Comparison of ENCODE assay signal across 23 cellular contexts in the genomic region with DNA sequence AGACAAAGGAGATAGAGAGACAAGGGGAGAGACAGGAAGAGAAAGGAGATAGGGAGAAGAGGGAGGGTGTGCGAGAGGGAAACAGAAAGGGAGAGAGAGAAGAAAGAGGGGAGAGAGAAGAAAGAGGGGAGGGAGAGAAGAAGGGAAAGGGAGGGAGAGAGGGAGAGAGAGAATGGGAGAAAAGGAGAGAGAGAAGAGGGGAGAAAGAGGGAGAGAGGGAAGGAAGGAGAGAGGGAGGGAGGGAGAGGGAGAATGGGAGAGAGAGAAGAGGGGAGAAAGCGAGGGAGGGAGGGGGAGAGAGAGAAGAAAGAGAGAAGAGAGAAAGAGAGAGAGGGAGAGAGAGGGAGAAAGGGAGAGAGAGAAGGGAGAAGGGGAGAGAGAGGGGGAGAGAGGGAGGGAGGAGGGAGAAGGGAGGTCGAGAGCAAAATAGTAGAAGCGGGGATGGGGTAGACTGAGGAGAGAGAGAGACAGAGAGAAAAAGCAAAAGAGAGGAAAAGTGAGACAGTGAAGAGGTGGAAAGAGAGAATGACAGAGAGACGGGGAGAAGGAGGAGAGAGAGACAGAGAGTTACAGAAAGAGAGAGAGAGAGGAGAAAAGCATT.
DNase-seq lines count a peak whose midpoint lies in the region; ATAC-seq, FAIRE-seq and TF ChIP-seq lines count a peak whose summit lies in the region.
"Had no signal": no experiment of that assay in that cellular context is flagged by ENCODE, and none has a peak within 500 bp of the region (broad histone marks: within the 10 kb centered on the region; RNA-seq: fewer than 3 reads in every experiment).

No MANE protein-coding gene starts in this region.

- no peak for TF ChIP-seq POLR2A in H1 (IDR thresholded peaks at IDR 0.05; ENCODE audit: control extremely low read depth in 1 of 2, low read depth in 2 of 2, low read length in 2 of 2)

- FAIRE-seq in astrocyte (lab: Jason Lieb, UNC) (no peak), H1 (lab: Jason Lieb, UNC) (no peak)
- FAIRE-seq: A549, D721Med, G401.6, GM12891, GM19239 had no signal

- H3K4me1 Mint-ChIP-seq in stimulated activated naive CD8-positive, alpha-beta T cell treated with anti-CD3 and anti-CD28 coated beads, Interleukin-15, amount 100 ng/mL, for 72 hours, result peaks cover 11% of the 10 kb centered on the region
- H3K4me1 Mint-ChIP-seq in astrocyte (ENCODE audit: low read depth, unreplicated experiment), result no peaks in the 10 kb centered on the region

- H3K56ac ChIP-seq in H1 (replicated peaks; ENCODE audit: insufficient read length, low read depth, low read length), result no peak overlapping the region

- H4K20me1 ChIP-seq in astrocyte (ENCODE audit: insufficient read depth, low read length) (peaks cover 5% of the 10 kb centered on the region), H1 (replicated peaks in 1 of 2; ENCODE audit: control insufficient read depth in 1 of 2, insufficient read depth in 2 of 2, low read length in 2 of 2) (no peaks in the 10 kb centered on the region), osteoblast (ENCODE audit: insufficient read depth, low read length) (no peaks in the 10 kb centered on the region)

- H3K9ac ChIP-seq in astrocyte (ENCODE audit: low read length), result no peak overlapping the region
- no peak overlapping the region for H3K9ac ChIP-seq in H1 (replicated peaks in 1 of 4; ENCODE audit: extremely low read depth in 1 of 4, low read depth in 3 of 4, low read length in 3 of 4)
- H3K9ac ChIP-seq: BLaER1 treated with 17β-estradiol and CSF1 and Interleukin-3, amounts not matched to agents 10 nM and 100 nM had no signal

- H3K36me3 ChIP-seq in astrocyte (ENCODE audit: insufficient read depth, low read length) (no peaks in the 10 kb centered on the region), H1 (ENCODE audit: control insufficient read depth in 2 of 4, insufficient read depth in 4 of 4, low read length in 3 of 4) (peaks cover 0 to 20% (median 1%) of the 10 kb centered on the region in 4 experiments; a peak in 3 of 8 replicates), osteoblast (ENCODE audit: insufficient read depth, low read length) (no peaks in the 10 kb centered on the region), left lung (no peaks in the 10 kb centered on the region)

- no peak overlapping the region for H4K91ac ChIP-seq in H1 (replicated peaks; ENCODE audit: insufficient read length, low read length)

- no peak overlapping the region for H4K8ac ChIP-seq in H1 (ENCODE audit: extremely low read depth, insufficient read depth, low read length)

- peak; percentile 39 for ATAC-seq in stimulated activated naive CD8-positive, alpha-beta T cell treated with anti-CD3 and anti-CD28 coated beads, Interleukin-15, amount 100 ng/mL, for 72 hours
- no peak for ATAC-seq in stimulated activated naive CD8-positive, alpha-beta T cell treated with anti-CD3 and anti-CD28 coated beads, Interleukin-15, Interleukin-2, amounts not matched to agents 100 U/mL and 50 U/mL, for 24 hours
- ATAC-seq in HG02588 (IDR thresholded peaks at IDR 0.05; ENCODE audit: unreplicated experiment), result no peak
- ATAC-seq in left lung, result no peak
- ATAC-seq: CD8-positive, alpha-beta T cell had no signal

- H2AFZ ChIP-seq in astrocyte (ENCODE audit: low read depth, low read length) (no peak overlapping the region), H1 (ENCODE audit: low read length) (no peak overlapping the region), osteoblast (ENCODE audit: low read length) (no peak overlapping the region)

- H3K79me1 ChIP-seq in H1 (ENCODE audit: low read depth, low read length), result no peaks in the 10 kb centered on the region

- no peak overlapping the region for H2AK5ac ChIP-seq in H1 (ENCODE audit: low read depth, low read length)

- no peak overlapping the region for H2BK120ac ChIP-seq in H1 (replicated peaks; ENCODE audit: low read depth, low read length)

- H3K9me3 Mint-ChIP-seq in stimulated activated naive CD8-positive, alpha-beta T cell treated with anti-CD3 and anti-CD28 coated beads, Interleukin-15, amount 100 ng/mL, for 72 hours, result peaks cover 0 to 10% of the 10 kb centered on the region in 2 donors
- peaks cover 4% of the 10 kb centered on the region for H3K9me3 Mint-ChIP-seq in astrocyte (ENCODE audit: unreplicated experiment)
- H3K9me3 Mint-ChIP-seq: CD8-positive, alpha-beta T cell had no signal

- no peak overlapping the region for H2BK20ac ChIP-seq in H1 (ENCODE audit: low read length)

- peaks cover 25% of the 10 kb centered on the region for H3K36me3 Mint-ChIP-seq in astrocyte (ENCODE audit: low read depth, unreplicated experiment)

- H3K27ac ChIP-seq in astrocyte (ENCODE audit: low read depth, low read length) (no peak overlapping the region), H1 (ENCODE audit: low read depth, low read length) (no peak overlapping the region), osteoblast (ENCODE audit: low read depth, low read length) (no peak overlapping the region), left lung (no peak overlapping the region)
- H3K27ac ChIP-seq: 22Rv1; A549; BLaER1 treated with 17β-estradiol and CSF1 and Interleukin-3, amounts not matched to agents 10 nM and 100 nM; C4-2B had no signal

- no peaks in the 10 kb centered on the region for H3K27me3 ChIP-seq in astrocyte (ENCODE audit: insufficient read depth, low read length)
- H3K27me3 ChIP-seq in H1 (replicated peaks in 1 of 4; ENCODE audit: control insufficient read depth in 3 of 4, extremely low read depth in 1 of 4, insufficient read depth in 3 of 4, low read length in 3 of 4), result no peaks in the 10 kb centered on the region
- no peaks in the 10 kb centered on the region for H3K27me3 ChIP-seq in osteoblast (ENCODE audit: insufficient read depth, low read length)
- no peaks in the 10 kb centered on the region for H3K27me3 ChIP-seq in left lung
- H3K27me3 ChIP-seq: BLaER1 treated with 17β-estradiol and CSF1 and Interleukin-3, amounts not matched to agents 10 nM and 100 nM had no signal

- H2BK5ac ChIP-seq in H1 (ENCODE audit: low read depth, low read length), result no peak overlapping the region

- no peak overlapping the region for H3K4me3 Mint-ChIP-seq in stimulated activated naive CD8-positive, alpha-beta T cell treated with anti-CD3 and anti-CD28 coated beads, Interleukin-15, amount 100 ng/mL, for 72 hours
- peak overlapping the region; percentile 50 for H3K4me3 Mint-ChIP-seq in astrocyte (ENCODE audit: unreplicated experiment)
- H3K4me3 Mint-ChIP-seq: CD4-positive, alpha-beta T cell; CD8-positive, alpha-beta T cell had no signal

- H2BK15ac ChIP-seq in H1 (ENCODE audit: low read length), result no peak overlapping the region

- TF ChIP-seq CTCF in astrocyte (IDR thresholded peaks at IDR 0.05; ENCODE audit: insufficient read depth, low read depth, low read length), result no peak
- TF ChIP-seq CTCF in H1 (IDR thresholded peaks at IDR 0.05; ENCODE audit: control extremely low read depth in 1 of 3, insufficient read depth in 1 of 3, low read depth in 1 of 3, low read length in 3 of 3), result no peak
- no peak for TF ChIP-seq CTCF in osteoblast (IDR thresholded peaks at IDR 0.05; ENCODE audit: extremely low read depth, low read depth, low read length)
- TF ChIP-seq CTCF in left lung (IDR thresholded peaks at IDR 0.05), result no peak

- no peaks in the 10 kb centered on the region; the same call in 1 of the 2 replicates for H3K23me2 ChIP-seq in H1 (ENCODE audit: low read depth, low read length)

- H3K9me3 ChIP-seq in astrocyte (ENCODE audit: insufficient read depth, low read depth, low read length) (no peaks in the 10 kb centered on the region), H1 (ENCODE audit: insufficient read depth in 2 of 2, low read depth in 1 of 2, low read length in 1 of 2) (peaks cover 13 to 16% of the 10 kb centered on the region in 2 experiments), osteoblast (ENCODE audit: low read depth, low read length) (no peaks in the 10 kb centered on the region), left lung (no peaks in the 10 kb centered on the region)

- H3K27me3 Mint-ChIP-seq in stimulated activated naive CD8-positive, alpha-beta T cell treated with anti-CD3 and anti-CD28 coated beads, Interleukin-15, amount 100 ng/mL, for 72 hours, result no peaks in the 10 kb centered on the region
- no peaks in the 10 kb centered on the region for H3K27me3 Mint-ChIP-seq in astrocyte (ENCODE audit: low read depth, unreplicated experiment)
- H3K27me3 Mint-ChIP-seq: CD4-positive, alpha-beta T cell had no signal

- no peak for TF ChIP-seq RAD21 in H1 (IDR thresholded peaks at IDR 0.05 in 1 of 2, conservative IDR thresholded peaks at IDR 0.05 in 1 of 2; ENCODE audit: low read depth in 2 of 2, low read length in 2 of 2)

- H3K4me2 ChIP-seq in astrocyte (ENCODE audit: low read length), result no peak overlapping the region
- H3K4me2 ChIP-seq in H1 (ENCODE audit: insufficient read depth in 1 of 2, low read depth in 2 of 2, low read length in 2 of 2), result no peak overlapping the region
- peak overlapping the region; percentile 59 for H3K4me2 ChIP-seq in osteoblast (ENCODE audit: insufficient read depth, low read length)
- H3K4me2 ChIP-seq: A549; BLaER1 treated with 17β-estradiol and CSF1 and Interleukin-3, amounts not matched to agents 10 nM and 100 nM had no signal

- H2BK12ac ChIP-seq in H1 (ENCODE audit: low read depth, low read length), result 0 out of 2 replicates have a peak overlapping the region, but pooled peaks have one; percentile 27

- H3K4me3 ChIP-seq in astrocyte (ENCODE audit: insufficient read depth, low read depth, low read length) (no peak overlapping the region), H1 (ENCODE audit: extremely low read depth in 1 of 4, insufficient read depth in 2 of 4, low read depth in 3 of 4, low read length in 4 of 4) (no peak overlapping the region), osteoblast (ENCODE audit: insufficient read depth, low read length) (no peak overlapping the region), left lung (no peak overlapping the region)
- H3K4me3 ChIP-seq: A549; BLaER1 treated with 17β-estradiol and CSF1 and Interleukin-3, amounts not matched to agents 10 nM and 100 nM had no signal

- no peak overlapping the region for H3K23ac ChIP-seq in H1 (ENCODE audit: insufficient read length)

- WGBS in H1 (ENCODE audit: extremely low coverage in 1 of 2, insufficient coverage in 1 of 2, insufficient read length in 1 of 2, insufficient replicate concordance in 2 of 2, low coverage in 1 of 2, low lambda C conversion rate in 2 of 2, missing lambda C conversion rate in 1 of 2), 2 experiments, result 73% methylated on average over 3 of the region's 5 CpGs; no CpG with 5 or more reads in 1 of the 2 experiments

- no peaks in the 10 kb centered on the region for H3K79me2 ChIP-seq in astrocyte (ENCODE audit: insufficient read depth, low read length)
- no peaks in the 10 kb centered on the region for H3K79me2 ChIP-seq in H1 (ENCODE audit: control insufficient read depth in 1 of 2, insufficient read depth in 2 of 2, low read length in 2 of 2)
- no peaks in the 10 kb centered on the region for H3K79me2 ChIP-seq in osteoblast (ENCODE audit: insufficient read depth, low read length)

- no peak overlapping the region for H3K18ac ChIP-seq in H1 (ENCODE audit: extremely low read depth, low read length)

- no peak overlapping the region for H3K27ac Mint-ChIP-seq in stimulated activated naive CD8-positive, alpha-beta T cell treated with anti-CD3 and anti-CD28 coated beads, Interleukin-15, amount 100 ng/mL, for 72 hours
- H3K27ac Mint-ChIP-seq in astrocyte (ENCODE audit: unreplicated experiment), result no peak overlapping the region
- H3K27ac Mint-ChIP-seq: CD4-positive, alpha-beta T cell; CD8-positive, alpha-beta T cell had no signal

- H3K4ac ChIP-seq in H1 (replicated peaks; ENCODE audit: insufficient read length, low read depth, low read length), result no peak overlapping the region

- TF ChIP-seq EP300 in H1 (IDR thresholded peaks at IDR 0.05; ENCODE audit: borderline replicate concordance in 1 of 2, low read depth in 2 of 2, low read length in 2 of 2), result no peak

- DNase-seq in stimulated activated naive CD8-positive, alpha-beta T cell treated with anti-CD3 and anti-CD28 coated beads, Interleukin-15, amount 100 ng/mL, for 72 hours, result no peak
- DNase-seq in stimulated activated naive CD8-positive, alpha-beta T cell treated with anti-CD3 and anti-CD28 coated beads, Interleukin-15, Interleukin-2, amounts not matched to agents 100 U/mL and 50 U/mL, for 24 hours, result no peak
- DNase-seq in astrocyte (ENCODE audit: low read depth) (no peak), H1 (ENCODE audit: low read depth in 1 of 2, low spot score in 2 of 2) (no peak), osteoblast (ENCODE audit: insufficient read length, low spot score, missing footprints) (no peak), left lung (no peak)
- DNase-seq in activated T-cell treated with anti-CD3 and anti-CD28 coated beads, Interleukin-2, amount 50 U/mL, for 48 hours, result no peak
- DNase-seq: ACHN; Caco-2; Calu3; CD4-positive, alpha-beta T cell; CD8-positive, alpha-beta T cell; DMS79 treated with DMSO at 0.1 percent for 48 hours; GF-D8 had no signal

- POLR2A ChIA-PET in H1 (lab: Charles Lee; ENCODE audit: partially characterized antibody), result no interaction called here

- H3K4me1 ChIP-seq in astrocyte (ENCODE audit: insufficient read depth, low read length) (no peaks in the 10 kb centered on the region), H1 (replicated peaks in 1 of 4; ENCODE audit: control insufficient read depth in 3 of 4, insufficient read depth in 4 of 4, low read length in 3 of 4) (no peaks in the 10 kb centered on the region; a peak in 1 of 7 replicates), osteoblast (ENCODE audit: insufficient read depth, low read length) (no peaks in the 10 kb centered on the region), left lung (no peaks in the 10 kb centered on the region)
- H3K4me1 ChIP-seq: A549, Caco-2 had no signal

- H3K14ac ChIP-seq in H1 (ENCODE audit: insufficient read length), result no peak overlapping the region

- intact Hi-C loops in left lung (cut with DNase I), result no loop called here

- no peak overlapping the region for H4K5ac ChIP-seq in H1 (ENCODE audit: insufficient read length, low read depth, low read length)

- CTCF ChIA-PET in H1 (lab: Charles Lee; ENCODE audit: partially characterized antibody), result no interaction called here
